Comparison of ENCODE assay signal across 7 cellular contexts in the genomic region with DNA sequence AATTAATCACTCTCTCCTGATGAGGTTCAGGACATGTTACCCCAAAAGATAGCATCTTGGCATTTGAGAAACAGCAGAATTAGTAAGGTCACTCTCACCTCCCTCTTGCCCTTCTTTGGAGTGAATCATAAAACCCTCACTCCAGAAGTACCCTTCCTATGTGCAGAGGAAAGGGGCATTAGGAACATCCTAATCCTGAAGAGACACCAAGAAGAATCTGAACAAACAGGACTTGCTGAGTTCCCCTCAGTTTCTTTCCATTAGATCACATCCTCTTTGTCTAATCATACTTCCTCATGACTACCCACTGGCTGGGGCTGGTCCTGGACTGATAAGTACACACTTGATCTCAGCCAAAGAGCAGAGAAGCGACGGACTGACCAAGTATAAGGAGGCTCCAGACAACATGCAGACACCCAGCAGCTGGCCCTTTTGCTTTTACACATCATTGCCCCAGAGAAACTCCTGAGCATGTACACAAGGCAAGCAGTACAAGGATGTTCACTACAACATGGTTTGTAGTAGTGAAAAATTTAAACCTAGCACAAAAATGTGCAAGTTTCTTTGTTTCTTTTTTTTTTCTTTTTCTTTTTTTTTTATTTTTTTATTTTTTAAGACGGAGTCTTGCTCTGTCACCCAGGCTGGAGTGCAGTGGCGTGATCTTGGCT.
DNase-seq lines count a peak whose midpoint lies in the region; ATAC-seq, FAIRE-seq and TF ChIP-seq lines count a peak whose summit lies in the region.

No MANE protein-coding gene starts in this region.

- no peak for TF ChIP-seq CTCF in D721Med (IDR thresholded peaks at IDR 0.05; ENCODE audit: insufficient read depth, missing control alignments)

- peak; percentile 85 for ATAC-seq in GM18868 (IDR thresholded peaks at IDR 0.05; ENCODE audit: unreplicated experiment)
- peak; percentile 91 for ATAC-seq in HG02938 (IDR thresholded peaks at IDR 0.05; ENCODE audit: unreplicated experiment)

- no peak for FAIRE-seq in D721Med (lab: Jason Lieb, UNC)

- peak; percentile 69 for DNase-seq in UCSD-AML1 (lab: John Stamatoyannopoulos, UW; ENCODE audit: unreplicated experiment)
- DNase-seq in islet precursor cell, result peak; percentile 85
- DNase-seq in cerebellar nuclear complex (lab: John Stamatoyannopoulos, UW), result no peak
- no peak for DNase-seq in D721Med (ENCODE audit: insufficient read length, low spot score)
- DNase-seq in activated CD4-positive, CD25-positive, alpha-beta regulatory T cell (lab: John Stamatoyannopoulos, UW), result no peak

Comparison
In these comparisons a context has a peak if more than half of its experiments do, and no peak if none do; other contexts are left out.
1. DNase-seq: peak in UCSD-AML1 (single experiment) and islet precursor cell (single experiment); none in cerebellar nuclear complex (0 of 2), D721Med (single experiment) and activated CD4-positive, CD25-positive, alpha-beta regulatory T cell (0 of 4).